Comparison of ENCODE assay signal across 2 cellular contexts in the genomic region with DNA sequence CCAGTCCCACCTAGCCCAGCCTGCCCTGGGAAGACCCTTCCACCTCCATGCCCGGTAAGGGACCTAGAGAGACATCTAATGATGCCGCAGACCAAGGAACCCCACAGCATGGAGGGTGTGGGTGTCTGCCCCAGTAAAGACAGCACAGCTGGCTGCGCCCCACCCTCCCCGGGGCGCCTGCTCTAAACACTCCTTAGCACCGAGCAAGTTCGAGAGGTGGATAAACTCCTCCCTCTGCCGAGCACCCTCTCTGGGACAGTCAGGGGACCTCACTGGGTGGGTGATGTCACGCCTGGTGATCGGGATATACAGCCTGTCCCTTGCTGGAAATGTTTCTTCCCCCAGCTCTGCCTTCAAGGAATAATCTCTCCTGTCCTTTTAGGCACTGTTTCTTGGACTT.
TF ChIP-seq lines count a peak whose summit lies in the region.

No MANE protein-coding gene starts in this region.

TF ChIP-seq in IMR-90, 13 proteins besides CTCF, POLR2A, EP300 and RAD21:
- TF ChIP-seq FOS (IDR thresholded peaks at IDR 0.05; ENCODE audit: low read depth, low read length) = no peak
- no peak for TF ChIP-seq BHLHE40 (IDR thresholded peaks at IDR 0.05; ENCODE audit: low read depth, low read length)
- TF ChIP-seq RCOR1 (IDR thresholded peaks at IDR 0.05; ENCODE audit: insufficient replicate concordance, low read length) = no peak
- no peak for TF ChIP-seq CHD1 (IDR thresholded peaks at IDR 0.05; ENCODE audit: low read depth, low read length)
- TF ChIP-seq SMC3 (IDR thresholded peaks at IDR 0.05; ENCODE audit: low read depth, low read length) = no peak
- TF ChIP-seq USF2 (IDR thresholded peaks at IDR 0.05; ENCODE audit: low read depth, low read length) = no peak
- no peak for TF ChIP-seq CEBPB (IDR thresholded peaks at IDR 0.05; ENCODE audit: low read depth, low read length)
- no peak for TF ChIP-seq MAFK (IDR thresholded peaks at IDR 0.05; ENCODE audit: low read depth, low read length)
- no peak for TF ChIP-seq ELK1 (IDR thresholded peaks at IDR 0.05; ENCODE audit: borderline replicate concordance, low read depth, low read length)
- no peak for TF ChIP-seq MAZ (IDR thresholded peaks at IDR 0.05; ENCODE audit: borderline replicate concordance, low read depth, low read length)
- TF ChIP-seq MXI1 (IDR thresholded peaks at IDR 0.05; ENCODE audit: borderline replicate concordance, low read depth, low read length) = no peak
- no peak for TF ChIP-seq NFE2L2 (IDR thresholded peaks at IDR 0.05; ENCODE audit: low read depth, low read length)
- no peak for TF ChIP-seq RFX5 (IDR thresholded peaks at IDR 0.05; ENCODE audit: low read depth, low read length)

TF ChIP-seq in K562, 482 proteins besides CTCF, POLR2A, EP300 and RAD21:
- TF ChIP-seq SOX6 (IDR thresholded peaks at IDR 0.05) = no peak
- no peak for TF ChIP-seq ZNF274 (IDR thresholded peaks at IDR 0.05; ENCODE audit: borderline replicate concordance, low read depth, low read length)
- TF ChIP-seq ZBTB7A (IDR thresholded peaks at IDR 0.05; ENCODE audit: borderline replicate concordance, control insufficient read depth, low read depth, low read length) = no peak
- no peak for TF ChIP-seq ZNF134 (CRISPR knock-in tag; conservative IDR thresholded peaks at IDR 0.05)
- TF ChIP-seq CUX1 (CRISPR knock-in tag; IDR thresholded peaks at IDR 0.05) = no peak
TF ChIP-seq in K562: peak in this region for 0.
